ENCODE assay signal across 11 cellular contexts in genomic region chr2:230541934-230542380, GRCh38.
DNase-seq lines count a peak whose midpoint lies in the region; ATAC-seq, FAIRE-seq and TF ChIP-seq lines count a peak whose summit lies in the region.
"Had no signal": no experiment of that assay in that cellular context is flagged by ENCODE, and none has a peak within 500 bp of the region (broad histone marks: within the 10 kb centered on the region; RNA-seq: fewer than 3 reads in every experiment).

No MANE protein-coding gene starts in this region.

- H3K27ac Mint-ChIP-seq in activated naive CD8-positive, alpha-beta T cell treated with anti-CD3 and anti-CD28 coated beads, Interleukin-2, amount 50 U/mL, for 24 hours: no peak overlapping the region
- H3K27ac Mint-ChIP-seq in activated naive CD8-positive, alpha-beta T cell treated with anti-CD3 and anti-CD28 coated beads for 36 hours: no peak overlapping the region
- no peak overlapping the region for H3K27ac Mint-ChIP-seq in stimulated activated naive CD8-positive, alpha-beta T cell treated with anti-CD3 and anti-CD28 coated beads, Interleukin-15, amount 100 ng/mL, for 72 hours
- H3K27ac Mint-ChIP-seq: activated naive CD4-positive, alpha-beta T cell treated with anti-CD3 and anti-CD28 coated beads, Interleukin-2, amount 50 U/mL, for 24 hours had no signal

- no peaks in the 10 kb centered on the region for H3K9me3 ChIP-seq in OCI-LY3 (ENCODE audit: insufficient read depth, low read length)
- H3K9me3 ChIP-seq in pancreas: no peaks in the 10 kb centered on the region

- peaks cover 49% of the 10 kb centered on the region for H3K36me3 Mint-ChIP-seq in activated naive CD8-positive, alpha-beta T cell treated with anti-CD3 and anti-CD28 coated beads, Interleukin-2, amount 50 U/mL, for 24 hours (ENCODE audit: low read depth)
- peaks cover 58% of the 10 kb centered on the region for H3K36me3 Mint-ChIP-seq in activated naive CD8-positive, alpha-beta T cell treated with anti-CD3 and anti-CD28 coated beads for 36 hours

- H3K4me3 ChIP-seq in OCI-LY3 (ENCODE audit: low read length) (0 out of 2 replicates have a peak overlapping the region, but pooled peaks have one; percentile 21), pancreas (no peak overlapping the region)

- H2AFZ ChIP-seq in OCI-LY3 (ENCODE audit: low read depth, low read length): no peak overlapping the region

- H4K20me1 ChIP-seq in OCI-LY3 (ENCODE audit: insufficient read depth, low read length): no peaks in the 10 kb centered on the region

- H3K4me1 ChIP-seq in OCI-LY3 (ENCODE audit: low read length): peaks cover 47% of the 10 kb centered on the region
- no peaks in the 10 kb centered on the region for H3K4me1 ChIP-seq in pancreas

- peaks cover 23% of the 10 kb centered on the region for H3K9me3 Mint-ChIP-seq in activated naive CD8-positive, alpha-beta T cell treated with anti-CD3 and anti-CD28 coated beads, Interleukin-2, amount 50 U/mL, for 24 hours
- H3K9me3 Mint-ChIP-seq in activated naive CD8-positive, alpha-beta T cell treated with anti-CD3 and anti-CD28 coated beads for 36 hours: peaks cover 19% of the 10 kb centered on the region
- H3K9me3 Mint-ChIP-seq in stimulated activated naive CD8-positive, alpha-beta T cell treated with anti-CD3 and anti-CD28 coated beads, Interleukin-15, amount 100 ng/mL, for 72 hours: peaks cover 6 to 21% of the 10 kb centered on the region in 2 donors

- no peak for TF ChIP-seq CTCF in OCI-LY3 (IDR thresholded peaks at IDR 0.05; ENCODE audit: low read depth, low read length)
- no peak for TF ChIP-seq CTCF in pancreas (IDR thresholded peaks at IDR 0.05)

- H3K4me1 Mint-ChIP-seq in activated naive CD8-positive, alpha-beta T cell treated with anti-CD3 and anti-CD28 coated beads, Interleukin-2, amount 50 U/mL, for 24 hours: peaks cover 27% of the 10 kb centered on the region
- peaks cover 24% of the 10 kb centered on the region for H3K4me1 Mint-ChIP-seq in activated naive CD8-positive, alpha-beta T cell treated with anti-CD3 and anti-CD28 coated beads for 36 hours
- H3K4me1 Mint-ChIP-seq in stimulated activated naive CD8-positive, alpha-beta T cell treated with anti-CD3 and anti-CD28 coated beads, Interleukin-15, amount 100 ng/mL, for 72 hours: peaks cover 44% of the 10 kb centered on the region

- DNase-seq in activated naive CD8-positive, alpha-beta T cell treated with anti-CD3 and anti-CD28 coated beads, Interleukin-2, amount 50 U/mL, for 24 hours: no peak
- no peak for DNase-seq in activated naive CD8-positive, alpha-beta T cell treated with anti-CD3 and anti-CD28 coated beads for 36 hours
- DNase-seq in stimulated activated naive CD8-positive, alpha-beta T cell treated with anti-CD3 and anti-CD28 coated beads, Interleukin-15, amount 100 ng/mL, for 72 hours: no peak
- DNase-seq in activated CD4-positive, alpha-beta T cell treated with anti-CD3 and anti-CD28 coated beads for 4 hours: no peak
- no peak for DNase-seq in pancreas
- DNase-seq in amygdala (lab: John Stamatoyannopoulos, UW): no peak
- DNase-seq: ACHN; stimulated activated CD4-positive, alpha-beta T cell treated with anti-CD3 and anti-CD28 coated beads, Interleukin-2, amount 100 ng/mL, for 24 hours had no signal

- no peak for FAIRE-seq in pancreas (lab: Jason Lieb, UNC)

- no peak overlapping the region for H3K4me3 Mint-ChIP-seq in activated naive CD8-positive, alpha-beta T cell treated with anti-CD3 and anti-CD28 coated beads, Interleukin-2, amount 50 U/mL, for 24 hours
- H3K4me3 Mint-ChIP-seq in activated naive CD8-positive, alpha-beta T cell treated with anti-CD3 and anti-CD28 coated beads for 36 hours: no peak overlapping the region
- no peak overlapping the region for H3K4me3 Mint-ChIP-seq in stimulated activated naive CD8-positive, alpha-beta T cell treated with anti-CD3 and anti-CD28 coated beads, Interleukin-15, amount 100 ng/mL, for 72 hours
- H3K4me3 Mint-ChIP-seq: activated naive CD4-positive, alpha-beta T cell treated with anti-CD3 and anti-CD28 coated beads, Interleukin-2, amount 50 U/mL, for 24 hours had no signal

- intact Hi-C loops in pancreas (cut with DNase I): no loop called here

- peak overlapping the region; percentile 48 for H3K27ac ChIP-seq in OCI-LY3 (ENCODE audit: low read length)
- H3K27ac ChIP-seq in pancreas: no peak overlapping the region

- H3K27me3 ChIP-seq in OCI-LY3 (ENCODE audit: low read depth, low read length) (no peaks in the 10 kb centered on the region), pancreas (no peaks in the 10 kb centered on the region)

- peaks cover 6% of the 10 kb centered on the region for H3K36me3 ChIP-seq in OCI-LY3 (replicated peaks; ENCODE audit: low read depth, low read length)
- H3K36me3 ChIP-seq in pancreas: peaks cover 0 to 8% (median 0%) of the 10 kb centered on the region in 3 donors

- H3K4me2 ChIP-seq in OCI-LY3 (ENCODE audit: low read length): peak overlapping the region; percentile 55

- ATAC-seq in activated naive CD8-positive, alpha-beta T cell treated with anti-CD3 and anti-CD28 coated beads, Interleukin-2, amount 50 U/mL, for 24 hours: peak; percentile 55
- ATAC-seq in HG02938 (IDR thresholded peaks at IDR 0.05; ENCODE audit: unreplicated experiment) (peak; percentile 72), pancreas (no peak)
- ATAC-seq in stimulated activated naive CD8-positive, alpha-beta T cell treated with anti-CD3 and anti-CD28 coated beads, Interleukin-15, amount 100 ng/mL, for 72 hours: peak; percentile 53

- no peaks in the 10 kb centered on the region for H3K79me2 ChIP-seq in OCI-LY3 (ENCODE audit: low read length)

- no peaks in the 10 kb centered on the region for H3K27me3 Mint-ChIP-seq in activated naive CD8-positive, alpha-beta T cell treated with anti-CD3 and anti-CD28 coated beads, Interleukin-2, amount 50 U/mL, for 24 hours
- no peaks in the 10 kb centered on the region for H3K27me3 Mint-ChIP-seq in activated naive CD8-positive, alpha-beta T cell treated with anti-CD3 and anti-CD28 coated beads for 36 hours
- H3K27me3 Mint-ChIP-seq in stimulated activated naive CD8-positive, alpha-beta T cell treated with anti-CD3 and anti-CD28 coated beads, Interleukin-15, amount 100 ng/mL, for 72 hours: no peaks in the 10 kb centered on the region
- H3K27me3 Mint-ChIP-seq: activated naive CD4-positive, alpha-beta T cell treated with anti-CD3 and anti-CD28 coated beads, Interleukin-2, amount 50 U/mL, for 24 hours had no signal

- H3K9ac ChIP-seq in OCI-LY3 (ENCODE audit: low read length): no peak overlapping the region

- WGBS in pancreas, 2 donors: 73 to 80% methylated on average over 3 of the region's 3 CpGs

Comparison
In these comparisons a context has a peak if more than half of its experiments do, and no peak if none do; other contexts are left out.
1. ATAC-seq: peak in activated naive CD8-positive, alpha-beta T cell treated with anti-CD3 and anti-CD28 coated beads, Interleukin-2, amount 50 U/mL, for 24 hours (single experiment), HG02938 (single experiment) and stimulated activated naive CD8-positive, alpha-beta T cell treated with anti-CD3 and anti-CD28 coated beads, Interleukin-15, amount 100 ng/mL, for 72 hours (single experiment); none in pancreas (0 of 4).